In genomic region chr10:132991706-132992432, GRCh38 we compare ENCODE assay signal across 20 cellular contexts. TPM values are rescaled to one million over a fixed set of nuclear protein-coding genes. Genes with fewer than 3 reads are reported as not detected.
A peak's percentile ranks its signal among the peaks of the same experiment; 100 is the strongest.
DNase-seq lines count a peak whose midpoint lies in the region; ATAC-seq and TF ChIP-seq lines count a peak whose summit lies in the region.
"Had no signal": no experiment of that assay in that cellular context is flagged by ENCODE, and none has a peak within 500 bp of the region (broad histone marks: within the 10 kb centered on the region; RNA-seq: fewer than 3 reads in every experiment).

No MANE protein-coding gene starts in this region.

- no peaks in the 10 kb centered on the region for H3K4me1 ChIP-seq in right atrium auricular region
- H3K4me1 ChIP-seq in lower lobe of right lung: no peaks in the 10 kb centered on the region

- H3K9me3 Mint-ChIP-seq in CD14-positive monocyte (no peaks in the 10 kb centered on the region), chondrocyte (ENCODE audit: low read depth) (no peaks in the 10 kb centered on the region)
- no peaks in the 10 kb centered on the region for H3K9me3 Mint-ChIP-seq in activated naive CD8-positive, alpha-beta T cell treated with anti-CD3 and anti-CD28 coated beads for 36 hours
- H3K9me3 Mint-ChIP-seq: CD4-positive, CD25-positive, alpha-beta regulatory T cell; GM23338; HFFc6; IgD-negative memory B cell had no signal

- H3K36me3 Mint-ChIP-seq in CD14-positive monocyte: no peaks in the 10 kb centered on the region
- H3K36me3 Mint-ChIP-seq in chondrocyte (ENCODE audit: low read depth): no peaks in the 10 kb centered on the region
- no peaks in the 10 kb centered on the region for H3K36me3 Mint-ChIP-seq in activated naive CD8-positive, alpha-beta T cell treated with anti-CD3 and anti-CD28 coated beads for 36 hours
- H3K36me3 Mint-ChIP-seq: CD4-positive, CD25-positive, alpha-beta regulatory T cell; CD8-positive, alpha-beta memory T cell; IgD-negative memory B cell had no signal

- H3K27ac Mint-ChIP-seq in CD14-positive monocyte (no peak overlapping the region), chondrocyte (ENCODE audit: unreplicated experiment) (no peak overlapping the region)
- no peak overlapping the region for H3K27ac Mint-ChIP-seq in activated naive CD8-positive, alpha-beta T cell treated with anti-CD3 and anti-CD28 coated beads for 36 hours
- H3K27ac Mint-ChIP-seq: CD4-positive, CD25-positive, alpha-beta regulatory T cell; CD8-positive, alpha-beta memory T cell; GM23338; HFFc6; IgD-negative memory B cell had no signal

- no peak for ATAC-seq in left cardiac atrium
- no peak for ATAC-seq in lower lobe of right lung
- no peak for ATAC-seq in HG03378 (IDR thresholded peaks at IDR 0.05; ENCODE audit: unreplicated experiment)
- ATAC-seq: GM23338, HCT116, HepG2 had no signal

- H3K9me3 ChIP-seq in right atrium auricular region (no peaks in the 10 kb centered on the region), lower lobe of right lung (no peaks in the 10 kb centered on the region)
- H3K9me3 ChIP-seq: BLaER1 treated with 17β-estradiol and CSF1 and Interleukin-3, amounts not matched to agents 10 nM and 100 nM had no signal

- H3K27ac ChIP-seq in right atrium auricular region: no peak overlapping the region
- H3K27ac ChIP-seq in lower lobe of right lung: no peak overlapping the region
- H3K27ac ChIP-seq: BLaER1 treated with 17β-estradiol and CSF1 and Interleukin-3, amounts not matched to agents 10 nM and 100 nM had no signal

- H3K4me3 ChIP-seq in right atrium auricular region (no peak overlapping the region), lower lobe of right lung (no peak overlapping the region)
- H3K4me3 ChIP-seq: BLaER1 treated with 17β-estradiol and CSF1 and Interleukin-3, amounts not matched to agents 10 nM and 100 nM; GM23338 had no signal

- TF ChIP-seq CTCF in right atrium auricular region (IDR thresholded peaks at IDR 0.05) (no peak), CD14-positive monocyte (IDR thresholded peaks at IDR 0.05) (no peak), chondrocyte (IDR thresholded peaks at IDR 0.05) (no peak), lower lobe of right lung (IDR thresholded peaks at IDR 0.05) (no peak)

- DNase-seq in left cardiac atrium: peak; percentile 13
- DNase-seq in right atrium auricular region (ENCODE audit: low spot score): no peak
- peak; percentile 22 for DNase-seq in CD14-positive monocyte (ENCODE audit: low spot score)
- peak; percentile 71 for DNase-seq in chondrocyte (ENCODE audit: low spot score)
- DNase-seq in lower lobe of right lung: peak; percentile 33
- DNase-seq in DMS79 (lab: John Stamatoyannopoulos, UW): no peak
- no peak for DNase-seq in activated naive CD8-positive, alpha-beta T cell treated with anti-CD3 and anti-CD28 coated beads for 36 hours
- DNase-seq: 8988T; CD4-positive, CD25-positive, alpha-beta regulatory T cell; COR-L47; DMS 273 treated with DMSO at 0.1 percent for 48 hours; DMS53; HFFc6 had no signal

- H3K27me3 Mint-ChIP-seq in CD14-positive monocyte (ENCODE audit: low read depth in 3 of 3): peaks cover 2 to 13% (median 13%) of the 10 kb centered on the region in 3 donors
- peaks cover 24% of the 10 kb centered on the region for H3K27me3 Mint-ChIP-seq in chondrocyte (ENCODE audit: low read depth)
- H3K27me3 Mint-ChIP-seq in activated naive CD8-positive, alpha-beta T cell treated with anti-CD3 and anti-CD28 coated beads for 36 hours: peaks cover 3% of the 10 kb centered on the region
- H3K27me3 Mint-ChIP-seq: CD4-positive, CD25-positive, alpha-beta regulatory T cell had no signal

- no peaks in the 10 kb centered on the region for H3K36me3 ChIP-seq in right atrium auricular region
- no peaks in the 10 kb centered on the region for H3K36me3 ChIP-seq in lower lobe of right lung
- H3K36me3 ChIP-seq: BLaER1 treated with 17β-estradiol and CSF1 and Interleukin-3, amounts not matched to agents 10 nM and 100 nM had no signal

- H3K27me3 ChIP-seq in right atrium auricular region (no peaks in the 10 kb centered on the region), lower lobe of right lung (ENCODE audit: low read depth) (peaks cover 29% of the 10 kb centered on the region)
- H3K27me3 ChIP-seq: BLaER1 treated with 17β-estradiol and CSF1 and Interleukin-3, amounts not matched to agents 10 nM and 100 nM had no signal

- H3K4me1 Mint-ChIP-seq in CD14-positive monocyte (peaks cover 2% of the 10 kb centered on the region), chondrocyte (ENCODE audit: low read depth) (no peaks in the 10 kb centered on the region)
- no peaks in the 10 kb centered on the region for H3K4me1 Mint-ChIP-seq in activated naive CD8-positive, alpha-beta T cell treated with anti-CD3 and anti-CD28 coated beads for 36 hours
- H3K4me1 Mint-ChIP-seq: CD8-positive, alpha-beta memory T cell; GM23338 had no signal

- H3K4me3 Mint-ChIP-seq in CD14-positive monocyte (no peak overlapping the region), chondrocyte (ENCODE audit: unreplicated experiment) (no peak overlapping the region)
- H3K4me3 Mint-ChIP-seq in activated naive CD8-positive, alpha-beta T cell treated with anti-CD3 and anti-CD28 coated beads for 36 hours: no peak overlapping the region
- H3K4me3 Mint-ChIP-seq: CD4-positive, CD25-positive, alpha-beta regulatory T cell; CD8-positive, alpha-beta memory T cell; GM23338; HFFc6 had no signal

- intact Hi-C loops in left cardiac atrium (cut with DNase I) (no loop called here), CD14-positive monocyte (cut with micrococcal nuclease) (no loop called here), lower lobe of right lung (cut with DNase I) (no loop called here)

RNA-seq across cellular contexts. Expression of gene CFAP46, which starts 49.5 kb away (rescaled TPM):
- total RNA-seq in left cardiac atrium (1 to 10 TPM; 1.2 to 1.7 TPM), right atrium auricular region (1 to 10 TPM in 1 of 2 donors, under 1 TPM in 1; 0.35 to 1.5 TPM), chondrocyte (0.49 to 0.92 TPM (median 0.89 TPM) in 3 replicates), lower lobe of right lung (9.0 TPM)
- not detected for polyA plus RNA-seq in CD14-positive monocyte
- total RNA-seq in activated naive CD8-positive, alpha-beta T cell treated with anti-CD3 and anti-CD28 coated beads for 36 hours: 1 to 10 TPM; 1.1 to 1.5 TPM
- total RNA-seq: CD4-positive, CD25-positive, alpha-beta regulatory T cell had no signal
- polyA plus RNA-seq: CD4-positive, CD25-positive, alpha-beta regulatory T cell; CD8-positive, alpha-beta memory T cell; IgD-negative memory B cell had no signal

Comparison
In these comparisons a context has a peak if more than half of its experiments do, and no peak if none do; other contexts are left out.
1. DNase-seq: peak in left cardiac atrium (single experiment), CD14-positive monocyte (single experiment), chondrocyte (single experiment) and lower lobe of right lung (single experiment); none in right atrium auricular region (single experiment), DMS79 (single experiment) and activated naive CD8-positive, alpha-beta T cell treated with anti-CD3 and anti-CD28 coated beads for 36 hours (single experiment).